In genomic region chr6:131627724-131628682, GRCh38 we compare ENCODE assay signal across 8 cellular contexts. TPM values are rescaled to one million over a fixed set of nuclear protein-coding genes. Genes with fewer than 3 reads are reported as not detected.
DNase-seq lines count a peak whose midpoint lies in the region; ATAC-seq and TF ChIP-seq lines count a peak whose summit lies in the region.

TSS of gene MED23 (minus strand) at chr6:131628242. CDS start at chr6:131628049, 193 bp downstream.

- TF ChIP-seq CTCF in GM23338 (conservative IDR thresholded peaks at IDR 0.05; ENCODE audit: low read depth in 2 of 2) = peak; percentile 94 to 100

- H3K27ac Mint-ChIP-seq in GM23338 = peak within 1 kb of the TSS; percentile 93
- peak within 1 kb of the TSS; percentile 93 to 96 (median 95) for H3K27ac Mint-ChIP-seq in naive thymus-derived CD4-positive, alpha-beta T cell
- H3K27ac Mint-ChIP-seq in stimulated activated naive B cell treated with anti-CD40 and anti-IgM and Interleukin-4, amounts not matched to agents 10 μg/mL and 1 μg/mL and 100 μg/mL, for 72 hours = peak within 1 kb of the TSS; percentile 97

- POLR2A ChIA-PET in naive thymus-derived CD4-positive, alpha-beta T cell (lab: Charles Lee) = interaction anchor here (0.6 to 1.9 kb wide), 9 partner anchors 9 to 1513 kb away, joined by 3 to 10 read pairs (median 4); no protein-coding TSS in a partner anchor

- H3K27me3 Mint-ChIP-seq in GM23338 (ENCODE audit: insufficient read depth, low read depth, poor library complexity) = peaks cover 3% of the 10 kb centered on the region
- H3K27me3 Mint-ChIP-seq in naive thymus-derived CD4-positive, alpha-beta T cell = peaks cover 0 to 2% (median 0%) of the 10 kb centered on the region in 5 donors
- no peaks in the 10 kb centered on the region for H3K27me3 Mint-ChIP-seq in stimulated activated naive B cell treated with anti-CD40 and anti-IgM and Interleukin-4, amounts not matched to agents 10 μg/mL and 1 μg/mL and 100 μg/mL, for 72 hours

- H3K36me3 Mint-ChIP-seq in GM23338 (ENCODE audit: low read depth) = no peaks in the 10 kb centered on the region; the same call in 2 of the 3 replicates
- H3K36me3 Mint-ChIP-seq in naive thymus-derived CD4-positive, alpha-beta T cell = peaks cover 0 to 15% (median 8%) of the 10 kb centered on the region in 5 donors
- peaks cover 18 to 25% of the 10 kb centered on the region in 2 donors for H3K36me3 Mint-ChIP-seq in stimulated activated naive B cell treated with anti-CD40 and anti-IgM and Interleukin-4, amounts not matched to agents 10 μg/mL and 1 μg/mL and 100 μg/mL, for 72 hours

- peaks cover 1% of the 10 kb centered on the region; the same call in 1 of the 2 replicates for H3K36me3 ChIP-seq in GM23338 (ENCODE audit: insufficient read depth)
- peaks cover 3 to 25% (median 17%) of the 10 kb centered on the region in 3 experiments for H3K36me3 ChIP-seq in naive thymus-derived CD4-positive, alpha-beta T cell (ENCODE audit: control insufficient read depth in 2 of 3, insufficient read depth in 3 of 3, low read length in 3 of 3)

- peak within 1 kb of the TSS; percentile 98 for H2AFZ ChIP-seq in GM23338

- peak; percentile 94 for DNase-seq in EL
- peak; percentile 98 for DNase-seq in GM23338 (ENCODE audit: low spot score)
- DNase-seq in LHCN-M2 (ENCODE audit: low read depth) = peak; percentile 92
- peak; percentile 91 for DNase-seq in RPMI7951 (ENCODE audit: low read depth)
- DNase-seq in activated T-helper 1 cell treated with anti-CD3 and anti-CD28 coated beads, Interleukin-2, amount 50 U/mL, for 16 hours (ENCODE audit: low read depth in 1 of 2, low spot score in 1 of 2) = peak; percentile 91 to 93
- DNase-seq in fibroblast of gingiva (ENCODE audit: low read depth) = peak; percentile 92
- DNase-seq in naive thymus-derived CD4-positive, alpha-beta T cell = peak; percentile 85 to 98 (median 94)
- peak; percentile 95 for DNase-seq in stimulated activated naive B cell treated with anti-CD40 and anti-IgM and Interleukin-4, amounts not matched to agents 10 μg/mL and 1 μg/mL and 100 μg/mL, for 72 hours

- H3F3A ChIP-seq in GM23338 (replicated peaks; ENCODE audit: low read depth) = 0 out of 2 replicates have a peak, but pooled peaks cover 3% of the 10 kb centered on the region

- H4K20me1 ChIP-seq in GM23338 (replicated peaks; ENCODE audit: insufficient read depth) = no peaks in the 10 kb centered on the region

- peaks cover 7% of the 10 kb centered on the region for H3K79me2 ChIP-seq in GM23338 (replicated peaks; ENCODE audit: insufficient read depth)

- intact Hi-C loops in naive thymus-derived CD4-positive, alpha-beta T cell (cut with micrococcal nuclease) = loop anchor here (1.0 to 5.0 kb wide), 22 partner anchors 94 to 1881 kb away; partner anchors contain the start of genes AKAP7 (in 2 of the 2), EPB41L2 (in 2 of the 2), L3MBTL3 (in 1 of the 2) and RPS12 (in 1 of the 2)

- no peaks in the 10 kb centered on the region for H3K9me3 ChIP-seq in naive thymus-derived CD4-positive, alpha-beta T cell (ENCODE audit: control insufficient read depth in 2 of 3, low read length in 3 of 3)

- ATAC-seq in GM23338 = peak; percentile 99
- ATAC-seq in naive thymus-derived CD4-positive, alpha-beta T cell = peak; percentile 99
- peak; percentile 89 to 95 for ATAC-seq in stimulated activated naive B cell treated with anti-CD40 and anti-IgM and Interleukin-4, amounts not matched to agents 10 μg/mL and 1 μg/mL and 100 μg/mL, for 72 hours (replicated peaks)

- peak within 1 kb of the TSS; percentile 73 for H3K4me3 ChIP-seq in GM23338
- H3K4me3 ChIP-seq in naive thymus-derived CD4-positive, alpha-beta T cell (ENCODE audit: low read length) = peak within 1 kb of the TSS; percentile 92

- no peaks in the 10 kb centered on the region for H3K4me1 ChIP-seq in GM23338 (ENCODE audit: insufficient read depth)
- H3K4me1 ChIP-seq in naive thymus-derived CD4-positive, alpha-beta T cell (ENCODE audit: control insufficient read depth in 2 of 2, insufficient read depth in 2 of 2, low read length in 2 of 2) = peaks cover 16 to 18% of the 10 kb centered on the region in 2 donors

- H3K4me1 Mint-ChIP-seq in GM23338 = peaks cover 6% of the 10 kb centered on the region
- peaks cover 20 to 51% (median 46%) of the 10 kb centered on the region in 7 donors for H3K4me1 Mint-ChIP-seq in naive thymus-derived CD4-positive, alpha-beta T cell
- H3K4me1 Mint-ChIP-seq in stimulated activated naive B cell treated with anti-CD40 and anti-IgM and Interleukin-4, amounts not matched to agents 10 μg/mL and 1 μg/mL and 100 μg/mL, for 72 hours = peaks cover 9 to 36% of the 10 kb centered on the region in 2 donors

- peak within 1 kb of the TSS; percentile 84 for H3K27ac ChIP-seq in GM23338 (ENCODE audit: low read depth)
- H3K27ac ChIP-seq in naive thymus-derived CD4-positive, alpha-beta T cell (ENCODE audit: low read depth, low read length) = peak within 1 kb of the TSS; percentile 75

- H3K4me2 ChIP-seq in GM23338 = peak within 1 kb of the TSS; percentile 92

- CTCF ChIA-PET in naive thymus-derived CD4-positive, alpha-beta T cell (lab: Charles Lee) = interaction anchor here (0.6 to 3.9 kb wide), 21 partner anchors 9 to 1528 kb away, joined by 3 to 29 read pairs (median 4); partner anchors contain the start of genes AKAP7 and ENPP3

- no peaks in the 10 kb centered on the region for H3K9me3 Mint-ChIP-seq in GM23338
- no peaks in the 10 kb centered on the region for H3K9me3 Mint-ChIP-seq in naive thymus-derived CD4-positive, alpha-beta T cell
- H3K9me3 Mint-ChIP-seq in stimulated activated naive B cell treated with anti-CD40 and anti-IgM and Interleukin-4, amounts not matched to agents 10 μg/mL and 1 μg/mL and 100 μg/mL, for 72 hours = no peaks in the 10 kb centered on the region

- H3K4me3 Mint-ChIP-seq in GM23338 = peak within 1 kb of the TSS; percentile 93
- H3K4me3 Mint-ChIP-seq in naive thymus-derived CD4-positive, alpha-beta T cell = peak within 1 kb of the TSS; percentile 95 to 100 (median 98)
- peak within 1 kb of the TSS; percentile 97 to 99 for H3K4me3 Mint-ChIP-seq in stimulated activated naive B cell treated with anti-CD40 and anti-IgM and Interleukin-4, amounts not matched to agents 10 μg/mL and 1 μg/mL and 100 μg/mL, for 72 hours

- H3K9me2 ChIP-seq in GM23338 (ENCODE audit: insufficient read depth) = no peaks in the 10 kb centered on the region

- no peaks in the 10 kb centered on the region for H3K27me3 ChIP-seq in GM23338 (ENCODE audit: insufficient read depth)
- no peaks in the 10 kb centered on the region for H3K27me3 ChIP-seq in naive thymus-derived CD4-positive, alpha-beta T cell (ENCODE audit: control insufficient read depth in 2 of 2, insufficient read depth in 2 of 2, low read length in 2 of 2)

TF ChIP-seq in GM23338, 12 proteins besides CTCF, POLR2A, EP300 and RAD21:
- peak; percentile 57 for TF ChIP-seq POLR2AphosphoS5 (IDR thresholded peaks at IDR 0.05; ENCODE audit: low read depth)
- peak; percentile 70 for TF ChIP-seq NANOG (IDR thresholded peaks at IDR 0.05; ENCODE audit: borderline replicate concordance)
- TF ChIP-seq ZNF331 (CRISPR knock-in tag; IDR thresholded peaks at IDR 0.05; ENCODE audit: low read depth) = peak; percentile 81
- no peak for TF ChIP-seq EZH2phosphoT487 (IDR thresholded peaks at IDR 0.05; ENCODE audit: unreplicated experiment)
- peak; percentile 95 for TF ChIP-seq ETS1 (IDR thresholded peaks at IDR 0.05)
- no peak for TF ChIP-seq JUNB (IDR thresholded peaks at IDR 0.05; ENCODE audit: unreplicated experiment)
- TF ChIP-seq CREB1 (CRISPR knock-in tag; IDR thresholded peaks at IDR 0.05; ENCODE audit: low read depth) = peak; percentile 83
- TF ChIP-seq ZNF114 (CRISPR knock-in tag; IDR thresholded peaks at IDR 0.05) = 0 out of 2 replicates have a peak, but pooled peaks have one; percentile 79
TF ChIP-seq in GM23338: peak in this region for 6.

RNA-seq across cellular contexts. Expression of gene MED23, which starts in this region (rescaled TPM):
- 22.5 and 23.6 TPM in 2 replicates for total RNA-seq in GM23338 (2014; rRNA removed; shearing (Covaris generic))
- 7.3 and 8.6 TPM in 2 replicates for polyA plus RNA-seq in GM23338 (2016; fragmentation: Nextera tagmentation; extraction: Ambion mirVana)
- 25.7 and 26.9 TPM in 2 replicates for total RNA-seq in LHCN-M2 (2014; rRNA removed)
- 5.4 TPM for polyA plus RNA-seq in LHCN-M2 (2012)
- 28.3 and 32.1 TPM in 2 replicates for total RNA-seq in RPMI7951 (2014; rRNA removed; shearing (Covaris generic))
- total RNA-seq in naive thymus-derived CD4-positive, alpha-beta T cell = 10 to 100 TPM; 35.7 to 59.1 (median 55.4) TPM
- 10 to 100 TPM; 11.1 to 16.7 TPM for polyA plus RNA-seq in naive thymus-derived CD4-positive, alpha-beta T cell

Comparison
In these comparisons a context has a peak if more than half of its experiments do, and no peak if none do; other contexts are left out.
1. Peak in every context shown above with its lines: DNase-seq, ATAC-seq, H3K4me3 ChIP-seq and H3K27ac ChIP-seq.